In genomic region chr22:33248927-33249326, GRCh38 we compare ENCODE assay signal across 28 cellular contexts.
"Had no signal": no experiment of that assay in that cellular context is flagged by ENCODE, and none has a peak within 500 bp of the region (broad histone marks: within the 10 kb centered on the region; RNA-seq: fewer than 3 reads in every experiment).

No MANE protein-coding gene starts in this region.

- H3K4me3 Mint-ChIP-seq: immature natural killer cell; mesothelial cell of epicardium; naive B cell; natural killer cell; nephron progenitor cell; stimulated activated naive CD8-positive, alpha-beta T cell treated with anti-CD3 and anti-CD28 coated beads, Interleukin-15, Interleukin-2, amounts not matched to agents 100 ng/mL and 50 ng/mL, for 24 hours had no signal

- H3K4me1 ChIP-seq: left ventricle myocardium inferior, right atrium auricular region, suprapubic skin, upper lobe of right lung had no signal

- H3K4me3 ChIP-seq: left ventricle myocardium inferior, lung, ovary, right atrium auricular region, skin epidermis, suprapubic skin, thoracic aorta, tibial artery, upper lobe of right lung had no signal

- H3K36me3 Mint-ChIP-seq: immature natural killer cell, mesothelial cell of epicardium, naive B cell, natural killer cell had no signal

- H3K27ac Mint-ChIP-seq: immature natural killer cell; mesothelial cell of epicardium; natural killer cell; nephron progenitor cell; progenitor cell of endocrine pancreas; stimulated activated naive CD8-positive, alpha-beta T cell treated with anti-CD3 and anti-CD28 coated beads, Interleukin-15, Interleukin-2, amounts not matched to agents 100 ng/mL and 50 ng/mL, for 24 hours had no signal

- H3K9me3 Mint-ChIP-seq: natural killer cell had no signal

- ATAC-seq: natural killer cell, sciatic nerve, upper lobe of right lung had no signal

- H3K36me3 ChIP-seq: left ventricle myocardium inferior, ovary, right atrium auricular region, suprapubic skin, thoracic aorta, tibial artery, upper lobe of right lung had no signal

- DNase-seq: hypothalamus; immature natural killer cell; kidney; left ventricle myocardium inferior; mesendoderm; naive B cell; natural killer cell; nephron progenitor cell; ovary; stimulated activated CD4-positive, alpha-beta T cell treated with anti-CD3 and anti-CD28 coated beads, Interleukin-12 subunit alpha, Interleukin-12 subunit beta, amount 100 ng/mL, for 4 hours; stimulated activated CD4-positive, alpha-beta T cell treated with anti-CD3 and anti-CD28 coated beads, Interleukin-15, amount 100 ng/mL, for 24 hours; stimulated activated CD4-positive, alpha-beta T cell treated with anti-CD3 and anti-CD28 coated beads, Interleukin-2, amount 100 ng/mL, for 24 hours; stimulated activated CD4-positive, alpha-beta T cell treated with anti-CD3 and anti-CD28 coated beads, Interleukin-4, amount 100 ng/mL, for 1 hour; stimulated activated naive CD4-positive, alpha-beta T cell; tibial artery; trophoblast cell; upper lobe of right lung had no signal

- H3K27ac ChIP-seq: left ventricle myocardium inferior, ovary, right atrium auricular region, skin epidermis, suprapubic skin, tibial artery, upper lobe of right lung had no signal

- H3K9me3 ChIP-seq: ovary, suprapubic skin, thoracic aorta, upper lobe of right lung had no signal

- H3K4me1 Mint-ChIP-seq: immature natural killer cell, mesothelial cell of epicardium, natural killer cell had no signal

- H3K27me3 ChIP-seq: ovary, right atrium auricular region, suprapubic skin, tibial artery, upper lobe of right lung had no signal

- FAIRE-seq: islet of Langerhans, kidney, urothelium cell line had no signal
